15 cellular contexts compared by ENCODE assay signal in genomic region chr2:158889135-158889853, GRCh38.
"Had no signal": no experiment of that assay in that cellular context is flagged by ENCODE, and none has a peak within 500 bp of the region (broad histone marks: within the 10 kb centered on the region; RNA-seq: fewer than 3 reads in every experiment).

No MANE protein-coding gene starts in this region.

- DNase-seq: activated CD4-positive, alpha-beta T cell treated with anti-CD3 and anti-CD28 coated beads for 1 hour; activated gamma-delta T cell treated with Interleukin-2 at 50 U/mL for 16 hours; adrenal gland; body of pancreas; cerebellar nuclear complex; effector memory CD8-positive, alpha-beta T cell; erythroblast; left colon; naive B cell; retina; stimulated activated CD4-positive, alpha-beta T cell treated with anti-CD3 and anti-CD28 coated beads, Interleukin-15, amount 100 ng/mL, for 24 hours; stimulated activated CD4-positive, alpha-beta T cell treated with anti-CD3 and anti-CD28 coated beads, Interleukin-4, amount 100 ng/mL, for 24 hours had no signal

- H3K27me3 Mint-ChIP-seq: dendritic cell treated with granulocyte-macrophage colony-stimulating factor and Interleukin-4, amounts not matched to agents 40 ng/mL and 50 ng/mL, for 4 days had no signal

- H3K27me3 ChIP-seq: adrenal gland, body of pancreas, tibial nerve had no signal

- H3K36me3 Mint-ChIP-seq: naive B cell had no signal

- H3K27ac Mint-ChIP-seq: dendritic cell treated with granulocyte-macrophage colony-stimulating factor and Interleukin-4, amounts not matched to agents 40 ng/mL and 50 ng/mL, for 4 days; effector memory CD8-positive, alpha-beta T cell had no signal

- H3K27ac ChIP-seq: adrenal gland, body of pancreas, tibial nerve had no signal

- H3K4me3 ChIP-seq: adrenal gland, body of pancreas, lung, tibial nerve had no signal

- H3K9me3 Mint-ChIP-seq: dendritic cell treated with granulocyte-macrophage colony-stimulating factor and Interleukin-4, amounts not matched to agents 40 ng/mL and 50 ng/mL, for 4 days; effector memory CD8-positive, alpha-beta T cell had no signal

- H3K4me1 Mint-ChIP-seq: naive B cell had no signal

- H3K4me3 Mint-ChIP-seq: dendritic cell treated with granulocyte-macrophage colony-stimulating factor and Interleukin-4, amounts not matched to agents 40 ng/mL and 50 ng/mL, for 4 days; effector memory CD8-positive, alpha-beta T cell; naive B cell had no signal

- H3K9me3 ChIP-seq: adrenal gland, body of pancreas, tibial nerve had no signal

- ATAC-seq: body of pancreas; effector memory CD8-positive, alpha-beta T cell; left colon had no signal

- H3K4me1 ChIP-seq: adrenal gland, tibial nerve had no signal

- H3K36me3 ChIP-seq: adrenal gland, tibial nerve had no signal
